ENCODE assay signal across 14 cellular contexts in the genomic region with DNA sequence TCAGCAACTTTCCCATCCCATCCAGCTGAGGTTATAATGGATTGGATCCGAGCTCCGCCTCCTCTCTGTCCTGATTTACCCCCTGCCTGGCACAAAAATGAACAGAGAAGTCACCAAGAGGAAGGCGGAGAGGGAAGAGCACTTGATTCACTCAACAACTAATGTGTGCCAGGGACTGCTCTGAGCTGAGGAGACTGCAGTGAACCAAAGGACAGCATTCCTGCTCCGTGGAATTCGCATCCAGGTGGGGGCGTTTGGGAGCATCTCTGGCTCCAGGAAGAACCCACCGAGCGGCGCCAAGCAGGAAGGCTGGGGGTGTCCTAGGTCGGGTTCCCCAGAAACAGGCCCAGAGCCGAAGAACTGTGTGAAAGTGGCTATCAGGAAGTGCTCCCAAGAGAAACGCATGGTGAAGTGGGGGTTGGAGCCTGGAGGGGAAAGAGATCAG.
DNase-seq lines count a peak whose midpoint lies in the region; ATAC-seq and TF ChIP-seq lines count a peak whose summit lies in the region.
"Had no signal": no experiment of that assay in that cellular context is flagged by ENCODE, and none has a peak within 500 bp of the region (broad histone marks: within the 10 kb centered on the region; RNA-seq: fewer than 3 reads in every experiment).

No MANE protein-coding gene starts in this region.

- peak; percentile 79 to 91 (median 88) for ATAC-seq in heart left ventricle
- peak; percentile 65 for ATAC-seq in aorta (ENCODE audit: low FRiP score)
- ATAC-seq in T-cell (replicated peaks in 1 of 4), result no peak
- no peak for ATAC-seq in HG02798 (IDR thresholded peaks at IDR 0.05; ENCODE audit: poor library complexity, unreplicated experiment)
- no peak for ATAC-seq in activated CD8-positive, alpha-beta T cell treated with anti-CD3 and anti-CD28 coated beads, Interleukin-2, amount 10 ng/mL, durations not matched to agents 7 days and 5 days

- no peak for DNase-seq in MCF 10A (ENCODE audit: unreplicated experiment)
- DNase-seq in mammary epithelial cell, result no peak
- peak in 4 of 5 donors; percentile 57 to 75 (median 62) for DNase-seq in heart left ventricle
- DNase-seq in aorta, result peak in 1 of 2 donors; percentile 61
- no peak for DNase-seq in T-cell
- no peak for DNase-seq in activated CD8-positive, alpha-beta T cell treated with anti-CD3 and anti-CD28 coated beads, Interleukin-2, amount 10 ng/mL, durations not matched to agents 7 days and 5 days
- DNase-seq: dermis blood vessel endothelial cell, immature natural killer cell, NCI-H1694 treated with DMSO at 0.1 percent for 48 hours, NCI-H526 treated with DMSO at 0.1 percent for 48 hours had no signal

- H3K36me3 Mint-ChIP-seq in MCF 10A (ENCODE audit: insufficient read depth, unreplicated experiment) (no peaks in the 10 kb centered on the region), T-cell (no peaks in the 10 kb centered on the region)
- H3K36me3 Mint-ChIP-seq in activated CD8-positive, alpha-beta T cell treated with anti-CD3 and anti-CD28 coated beads, Interleukin-2, amount 10 ng/mL, durations not matched to agents 7 days and 5 days (ENCODE audit: low read depth), result no peaks in the 10 kb centered on the region
- H3K36me3 Mint-ChIP-seq: immature natural killer cell had no signal

- H4K20me1 ChIP-seq in mammary epithelial cell (ENCODE audit: insufficient read depth, low read length), result no peaks in the 10 kb centered on the region

- H3K4me1 Mint-ChIP-seq in MCF 10A (ENCODE audit: insufficient read depth, unreplicated experiment) (no peaks in the 10 kb centered on the region), T-cell (peaks cover 0 to 6% (median 0%) of the 10 kb centered on the region in 3 donors)
- no peaks in the 10 kb centered on the region for H3K4me1 Mint-ChIP-seq in activated CD8-positive, alpha-beta T cell treated with anti-CD3 and anti-CD28 coated beads, Interleukin-2, amount 10 ng/mL, durations not matched to agents 7 days and 5 days (ENCODE audit: low read depth)
- H3K4me1 Mint-ChIP-seq: immature natural killer cell had no signal

- H3K9me3 ChIP-seq in mammary epithelial cell (replicated peaks; ENCODE audit: insufficient read depth, low read length), result no peaks in the 10 kb centered on the region
- H3K9me3 ChIP-seq in heart left ventricle, result no peaks in the 10 kb centered on the region
- H3K9me3 ChIP-seq in mucosa of rectum (ENCODE audit: control insufficient read depth in 2 of 2, low read length in 2 of 2), result no peaks in the 10 kb centered on the region
- H3K9me3 ChIP-seq in aorta (ENCODE audit: control insufficient read depth, low read length), result no peaks in the 10 kb centered on the region

- no peak overlapping the region for H2AFZ ChIP-seq in mammary epithelial cell (ENCODE audit: low read depth, low read length)

- BruUV-seq in MCF 10A (replicated peaks; lab: Mats Ljungman, UMichigan) (no TSS peak), mammary epithelial cell (replicated peaks; lab: Mats Ljungman, UMichigan) (no TSS peak)

- H3K27me3 Mint-ChIP-seq in MCF 10A (ENCODE audit: insufficient read depth, unreplicated experiment) (no peaks in the 10 kb centered on the region), T-cell (peaks cover 0 to 6% of the 10 kb centered on the region in 2 donors)
- peaks cover 5% of the 10 kb centered on the region for H3K27me3 Mint-ChIP-seq in activated CD8-positive, alpha-beta T cell treated with anti-CD3 and anti-CD28 coated beads, Interleukin-2, amount 10 ng/mL, durations not matched to agents 7 days and 5 days (ENCODE audit: low read depth)

- in situ Hi-C loops in mammary epithelial cell (cut with MboI; ENCODE audit: low sequenced_read_pairs in 2 of 2), result no loop called here

- no peak overlapping the region for H3K4me3 ChIP-seq in mammary epithelial cell (replicated peaks in 1 of 3; ENCODE audit: insufficient read depth in 1 of 3, low read depth in 2 of 3, low read length in 3 of 3)
- H3K4me3 ChIP-seq in heart left ventricle, result peak overlapping the region in 2 of 12 donors; percentile 13 to 43
- no peak overlapping the region for H3K4me3 ChIP-seq in mucosa of rectum (ENCODE audit: low read length in 2 of 2)
- H3K4me3 ChIP-seq in aorta (ENCODE audit: low read length in 2 of 2), result no peak overlapping the region

- dilution Hi-C loops in mammary epithelial cell (cut with HindIII; ENCODE audit: low sequenced_read_pairs), result no loop called here

- intact Hi-C loops in MCF 10A (cut with micrococcal nuclease) (no loop called here), mammary epithelial cell (cut with micrococcal nuclease) (no loop called here), heart left ventricle (cut with DNase I) (loop anchor here in 1 of 10 donors (5.0 kb wide), 1 partner anchor 71 kb away; no protein-coding TSS in a partner anchor), aorta (cut with DNase I) (no loop called here)

- no peak overlapping the region for H3K4me2 ChIP-seq in mammary epithelial cell (ENCODE audit: insufficient read depth, low read depth, low read length)

- H3K27ac ChIP-seq in mammary epithelial cell (ENCODE audit: insufficient read depth, low read depth, low read length) (no peak overlapping the region), heart left ventricle (peak overlapping the region in 11 of 12 donors; percentile 11 to 88 (median 56)), mucosa of rectum (ENCODE audit: low read depth in 2 of 2, low read length in 2 of 2) (peak overlapping the region; percentile 13 to 25), aorta (ENCODE audit: low read depth in 1 of 2, low read length in 2 of 2) (no peak overlapping the region)

- TF ChIP-seq POLR2A in heart left ventricle (IDR thresholded peaks at IDR 0.05), result no peak

- no peaks in the 10 kb centered on the region for H3K79me2 ChIP-seq in mammary epithelial cell (ENCODE audit: insufficient read depth, low read length)

- H3K9me3 Mint-ChIP-seq in MCF 10A (ENCODE audit: unreplicated experiment), result no peaks in the 10 kb centered on the region
- no peaks in the 10 kb centered on the region for H3K9me3 Mint-ChIP-seq in T-cell
- no peaks in the 10 kb centered on the region for H3K9me3 Mint-ChIP-seq in activated CD8-positive, alpha-beta T cell treated with anti-CD3 and anti-CD28 coated beads, Interleukin-2, amount 10 ng/mL, durations not matched to agents 7 days and 5 days (ENCODE audit: insufficient read depth)
- H3K9me3 Mint-ChIP-seq: immature natural killer cell; nephron; T-helper 2 cell treated with Interferon-gamma antibody and Interleukin-4, amounts not matched to agents 5 μg/mL and 100 μg/mL, for 36 hours had no signal

- POLR2A ChIA-PET in MCF 10A (lab: Yijun Ruan, JAX) (no interaction called here), T-cell (lab: Charles Lee) (no interaction called here)
- POLR2A ChIA-PET in activated CD8-positive, alpha-beta T cell treated with anti-CD3 and anti-CD28 coated beads, Interleukin-2, amount 10 ng/mL, durations not matched to agents 7 days and 5 days (lab: Charles Lee), result no interaction called here

- H3K27ac Mint-ChIP-seq in MCF 10A (ENCODE audit: low read depth, unreplicated experiment) (peak overlapping the region; percentile 35), T-cell (no peak overlapping the region)
- no peak overlapping the region for H3K27ac Mint-ChIP-seq in activated CD8-positive, alpha-beta T cell treated with anti-CD3 and anti-CD28 coated beads, Interleukin-2, amount 10 ng/mL, durations not matched to agents 7 days and 5 days
- H3K27ac Mint-ChIP-seq: immature natural killer cell; nephron; T-helper 2 cell treated with Interferon-gamma antibody and Interleukin-4, amounts not matched to agents 5 μg/mL and 100 μg/mL, for 36 hours had no signal

- no peaks in the 10 kb centered on the region for H3K27me3 ChIP-seq in mammary epithelial cell (ENCODE audit: insufficient read depth, low read length)
- H3K27me3 ChIP-seq in heart left ventricle, result no peaks in the 10 kb centered on the region
- H3K27me3 ChIP-seq in mucosa of rectum (ENCODE audit: control insufficient read depth in 2 of 2, insufficient read depth in 2 of 2, low read length in 2 of 2), result no peaks in the 10 kb centered on the region
- no peaks in the 10 kb centered on the region for H3K27me3 ChIP-seq in aorta (ENCODE audit: control insufficient read depth in 1 of 2, insufficient read depth in 2 of 2, low read length in 1 of 2)

- H3K4me1 ChIP-seq in mammary epithelial cell (ENCODE audit: insufficient read depth, low read length) (peaks cover 4% of the 10 kb centered on the region), heart left ventricle (peaks cover 7 to 77% (median 65%) of the 10 kb centered on the region in 12 donors), mucosa of rectum (ENCODE audit: control insufficient read depth in 2 of 2, insufficient read depth in 2 of 2, low read length in 2 of 2) (peaks cover 0 to 6% of the 10 kb centered on the region in 2 donors), aorta (ENCODE audit: control insufficient read depth in 1 of 2, insufficient read depth in 2 of 2, low read length in 2 of 2) (peaks cover 0 to 5% of the 10 kb centered on the region in 2 donors)

- CTCF ChIA-PET in MCF 10A (lab: Yijun Ruan, JAX) (interaction anchor here (0.6 kb wide), 1 partner anchor 35 kb away, joined by 3 read pairs; no protein-coding TSS in a partner anchor), mammary epithelial cell (lab: Charles Lee; ENCODE audit: low non-redundant PET) (no interaction called here), T-cell (lab: Charles Lee) (no interaction called here)
- CTCF ChIA-PET in activated CD8-positive, alpha-beta T cell treated with anti-CD3 and anti-CD28 coated beads, Interleukin-2, amount 10 ng/mL, durations not matched to agents 7 days and 5 days (lab: Charles Lee), result no interaction called here

- H3K9ac ChIP-seq in mammary epithelial cell (ENCODE audit: insufficient read depth, low read length) (no peak overlapping the region), mucosa of rectum (ENCODE audit: low read depth in 1 of 2, low read length in 2 of 2) (no peak overlapping the region)

- H3K36me3 ChIP-seq in mammary epithelial cell (ENCODE audit: insufficient read depth, low read length) (no peaks in the 10 kb centered on the region), heart left ventricle (no peaks in the 10 kb centered on the region), mucosa of rectum (ENCODE audit: control insufficient read depth in 2 of 2, insufficient read depth in 2 of 2, low read length in 2 of 2) (peaks cover 0 to 4% of the 10 kb centered on the region in 2 donors), aorta (ENCODE audit: control insufficient read depth in 1 of 2, insufficient read depth in 2 of 2, low read length in 1 of 2) (no peaks in the 10 kb centered on the region)

- H3K4me3 Mint-ChIP-seq in MCF 10A (ENCODE audit: unreplicated experiment) (no peak overlapping the region), T-cell (no peak overlapping the region)
- no peak overlapping the region for H3K4me3 Mint-ChIP-seq in activated CD8-positive, alpha-beta T cell treated with anti-CD3 and anti-CD28 coated beads, Interleukin-2, amount 10 ng/mL, durations not matched to agents 7 days and 5 days
- H3K4me3 Mint-ChIP-seq: immature natural killer cell; nephron; T-helper 2 cell treated with Interferon-gamma antibody and Interleukin-4, amounts not matched to agents 5 μg/mL and 100 μg/mL, for 36 hours had no signal

- 65% methylated on average over 12 of the region's 12 CpGs for WGBS in mammary epithelial cell (ENCODE audit: low coverage, missing lambda C conversion rate)
- 27 to 41% (median 30%) methylated on average over 12 of the region's 12 CpGs for WGBS in heart left ventricle, 4 donors
- 74 to 81% methylated on average over 12 of the region's 12 CpGs for WGBS in aorta, 2 donors

- no peak for TF ChIP-seq CTCF in MCF 10A (IDR thresholded peaks at IDR 0.05; ENCODE audit: unreplicated experiment)
- no peak for TF ChIP-seq CTCF in mammary epithelial cell (conservative IDR thresholded peaks at IDR 0.05 in 1 of 2, IDR thresholded peaks at IDR 0.05 in 1 of 2; ENCODE audit: extremely low read depth in 1 of 2, insufficient read depth in 1 of 2, low read depth in 1 of 2, low read length in 2 of 2)
- TF ChIP-seq CTCF in heart left ventricle (IDR thresholded peaks at IDR 0.05), result no peak

Comparison
In these comparisons a context has a peak if more than half of its experiments do, and no peak if none do; other contexts are left out.
1. DNase-seq: peak in heart left ventricle (4 of 5); none in MCF 10A (single experiment), mammary epithelial cell (single experiment), T-cell (0 of 34) and activated CD8-positive, alpha-beta T cell treated with anti-CD3 and anti-CD28 coated beads, Interleukin-2, amount 10 ng/mL, durations not matched to agents 7 days and 5 days (single experiment).
2. H3K27ac ChIP-seq: peak in heart left ventricle (11 of 12) and mucosa of rectum (2 of 2); none in mammary epithelial cell (single experiment) and aorta (0 of 2).
3. ATAC-seq: peak in heart left ventricle (4 of 4) and aorta (single experiment); none in T-cell (0 of 4), HG02798 (single experiment) and activated CD8-positive, alpha-beta T cell treated with anti-CD3 and anti-CD28 coated beads, Interleukin-2, amount 10 ng/mL, durations not matched to agents 7 days and 5 days (single experiment).